In genomic region chr11:7513210-7514098, GRCh38 we compare ENCODE assay signal across 8 cellular contexts. TPM values are rescaled to one million over a fixed set of nuclear protein-coding genes. Genes with fewer than 3 reads are reported as not detected.
DNase-seq lines count a peak whose midpoint lies in the region; ATAC-seq lines count a peak whose summit lies in the region.

TSS of gene PPFIBP2 (plus strand) at chr11:7513999. CDS start at chr11:7549476, 35,477 bp downstream.

- peak within 1 kb of the TSS; percentile 53 for H3K27ac ChIP-seq in mesodermal cell (ENCODE audit: low read depth, low read length, severe bottlenecking)

- H3K4me1 ChIP-seq in endocrine pancreas (ENCODE audit: control insufficient read depth, insufficient read depth, low read length) (peaks cover 7% of the 10 kb centered on the region), mesodermal cell (ENCODE audit: control insufficient read depth, insufficient read depth, low read length, poor library complexity, severe bottlenecking) (peaks cover 5% of the 10 kb centered on the region)

- peak; percentile 69 for ATAC-seq in GM18907 (IDR thresholded peaks at IDR 0.05; ENCODE audit: unreplicated experiment)
- peak; percentile 64 for ATAC-seq in HG03135 (IDR thresholded peaks at IDR 0.05; ENCODE audit: unreplicated experiment)

- H3K4me3 ChIP-seq in endocrine pancreas (ENCODE audit: control insufficient read depth, insufficient read depth, low read length) (peak within 1 kb of the TSS; percentile 65), mesodermal cell (ENCODE audit: extremely low read depth, insufficient read depth, low read length, poor library complexity, severe bottlenecking) (peak within 1 kb of the TSS; percentile 68)

- WGBS in mesodermal cell (ENCODE audit: insufficient coverage in 2 of 2), 2 experiments, result 1% methylated on average over 33 to 36 of the region's 80 CpGs

- H3K9me3 ChIP-seq in endocrine pancreas (ENCODE audit: control insufficient read depth, low read length) (no peaks in the 10 kb centered on the region), mesodermal cell (ENCODE audit: control insufficient read depth, low read length) (no peaks in the 10 kb centered on the region)

- no peaks in the 10 kb centered on the region for H3K27me3 ChIP-seq in endocrine pancreas (ENCODE audit: control insufficient read depth, insufficient read depth, low read length)

- peak; percentile 52 to 76 for DNase-seq in AML-193 (lab: John Stamatoyannopoulos, UW)
- peak; percentile 82 for DNase-seq in NCI-H69 (lab: John Stamatoyannopoulos, UW)
- peak; percentile 63 to 67 (median 65) for DNase-seq in activated CD8-positive, alpha-beta memory T cell treated with anti-CD3 and anti-CD28 coated beads for 48 hours (ENCODE audit: low read depth in 2 of 3, low spot score in 2 of 3)
- DNase-seq in stimulated activated CD8-positive, alpha-beta memory T cell treated with anti-CD3 and anti-CD28 coated beads, Interleukin-15, amount 100 ng/mL, for 24 hours (ENCODE audit: low read depth), result peak; percentile 70

- peak within 1 kb of the TSS; percentile 80 for H3K9ac ChIP-seq in endocrine pancreas (ENCODE audit: control insufficient read depth, insufficient read depth, low read length)

- H3K36me3 ChIP-seq in endocrine pancreas (ENCODE audit: control insufficient read depth, insufficient read depth, low read length) (no peaks in the 10 kb centered on the region), mesodermal cell (ENCODE audit: control insufficient read depth, insufficient read depth, low read length) (no peaks in the 10 kb centered on the region)

RNA-seq across cellular contexts. Expression of gene PPFIBP2, which starts in this region (rescaled TPM):
- polyA plus RNA-seq in mesodermal cell (2013, experiment 1 of 2), result 57.5 TPM
- polyA plus RNA-seq in mesodermal cell (2013, experiment 2 of 2), result 54.4 TPM

Comparison
In these comparisons a context has a peak if more than half of its experiments do, and no peak if none do; other contexts are left out.
1. Peak in every context shown above with its lines: DNase-seq, ATAC-seq, H3K4me3 ChIP-seq and H3K27ac ChIP-seq.